Comparison of ENCODE assay signal across 22 cellular contexts in genomic region chr5:169904568-169904967, GRCh38.
DNase-seq lines count a peak whose midpoint lies in the region; ATAC-seq, FAIRE-seq and TF ChIP-seq lines count a peak whose summit lies in the region.
"Had no signal": no experiment of that assay in that cellular context is flagged by ENCODE, and none has a peak within 500 bp of the region (broad histone marks: within the 10 kb centered on the region; RNA-seq: fewer than 3 reads in every experiment).

No MANE protein-coding gene starts in this region.

- peaks cover 2% of the 10 kb centered on the region for H3K27me3 Mint-ChIP-seq in neural progenitor cell (ENCODE audit: insufficient read depth, low read depth)

- H3K27ac ChIP-seq in SK-N-SH (ENCODE audit: low read depth in 2 of 2, low read length in 1 of 2) (no peak overlapping the region), Panc1 (ENCODE audit: low read length) (no peak overlapping the region), neural progenitor cell (peak overlapping the region; percentile 65), kidney (ENCODE audit: low read depth in 2 of 2, low read length in 2 of 2) (no peak overlapping the region)
- H3K27ac ChIP-seq: GM23248, SJSA1 had no signal

- H3K79me2 ChIP-seq in SK-N-SH (ENCODE audit: insufficient read depth), result peaks cover 12% of the 10 kb centered on the region; the same call in 1 of the 2 replicates
- no peaks in the 10 kb centered on the region for H3K79me2 ChIP-seq in neural progenitor cell (ENCODE audit: low read depth)

- no peaks in the 10 kb centered on the region for H3K9me3 Mint-ChIP-seq in neural progenitor cell
- H3K9me3 Mint-ChIP-seq: CD14-positive monocyte, H9 had no signal

- no peak overlapping the region for H3K27ac Mint-ChIP-seq in neural progenitor cell
- H3K27ac Mint-ChIP-seq: H9 had no signal

- H3K9ac ChIP-seq in SK-N-SH (no peak overlapping the region), neural progenitor cell (no peak overlapping the region), kidney (ENCODE audit: low read length in 2 of 2) (no peak overlapping the region)
- H3K9ac ChIP-seq: GM23248 had no signal

- intact Hi-C loops in Panc1 (cut with micrococcal nuclease; ENCODE audit: unreplicated experiment) (no loop called here), kidney (cut with DNase I) (no loop called here)

- no peaks in the 10 kb centered on the region for H3K9me3 ChIP-seq in SK-N-SH
- no peaks in the 10 kb centered on the region for H3K9me3 ChIP-seq in Panc1 (ENCODE audit: control insufficient read depth, insufficient read depth, low read depth, low read length)
- no peaks in the 10 kb centered on the region for H3K9me3 ChIP-seq in neural progenitor cell (ENCODE audit: low read depth)
- H3K9me3 ChIP-seq in kidney (ENCODE audit: control insufficient read depth in 1 of 2, low read length in 2 of 2), result no peaks in the 10 kb centered on the region
- H3K9me3 ChIP-seq in BE2C, result no peaks in the 10 kb centered on the region
- H3K9me3 ChIP-seq: SJSA1 had no signal

- H3K4me3 ChIP-seq in SK-N-SH (ENCODE audit: low read depth in 2 of 2, low read length in 1 of 2) (no peak overlapping the region), Panc1 (ENCODE audit: low read depth in 2 of 2, low read length in 2 of 2) (no peak overlapping the region), neural progenitor cell (no peak overlapping the region), kidney (ENCODE audit: low read length in 2 of 2) (no peak overlapping the region), BE2C (ENCODE audit: low read depth, low read length) (no peak overlapping the region)
- H3K4me3 ChIP-seq: GM23248, SJSA1 had no signal

- H3F3A ChIP-seq in SK-N-SH (replicated peaks; ENCODE audit: insufficient read depth) (no peaks in the 10 kb centered on the region), neural progenitor cell (ENCODE audit: low read depth) (peaks cover 9% of the 10 kb centered on the region)

- BruUV-seq in Panc1 (replicated peaks; lab: Mats Ljungman, UMichigan), result no TSS peak

- ATAC-seq in SK-N-SH treated with all-trans-retinoic acid at 6 μM for 48 hours (peak; percentile 20; the same call in 1 of the 3 replicates), Panc1 (0 out of 2 replicates have a peak, but pooled peaks have one; percentile 38), GM18858 (IDR thresholded peaks at IDR 0.05; ENCODE audit: unreplicated experiment) (no peak), esophagus mucosa (no peak)
- ATAC-seq: Right ventricle myocardium inferior had no signal

- H3K36me3 ChIP-seq in SK-N-SH (replicated peaks in 1 of 2; ENCODE audit: control insufficient read depth in 1 of 2, insufficient read depth in 2 of 2, low read length in 1 of 2) (peaks cover 0 to 10% of the 10 kb centered on the region in 2 experiments), Panc1 (ENCODE audit: control insufficient read depth, insufficient read depth, low read length) (no peaks in the 10 kb centered on the region), neural progenitor cell (no peaks in the 10 kb centered on the region), kidney (ENCODE audit: control insufficient read depth in 1 of 2, insufficient read depth in 2 of 2, low read length in 2 of 2) (no peaks in the 10 kb centered on the region), BE2C (no peaks in the 10 kb centered on the region)
- H3K36me3 ChIP-seq: SJSA1 had no signal

- H3K36me3 Mint-ChIP-seq in neural progenitor cell, result no peaks in the 10 kb centered on the region

- TF ChIP-seq CTCF in SK-N-SH (IDR thresholded peaks at IDR 0.05) (no peak), Panc1 (IDR thresholded peaks at IDR 0.05) (no peak), neural progenitor cell (IDR thresholded peaks at IDR 0.05) (no peak), kidney (IDR thresholded peaks at IDR 0.05; ENCODE audit: borderline replicate concordance, extremely low read depth, insufficient read depth) (no peak), BE2C (IDR thresholded peaks at IDR 0.05; ENCODE audit: low read depth, low read length) (no peak)

- POLR2A ChIA-PET in SK-N-SH (lab: Yijun Ruan, JAX) (no interaction called here), Panc1 (lab: Charles Lee) (no interaction called here)

- in situ Hi-C loops in Panc1 (cut with HindIII; ENCODE audit: low pct_unique_long_range_greater_than_20kb, low sequenced_read_pairs), result no loop called here

- DNase-seq in SK-N-SH (no peak), Panc1 (ENCODE audit: low read depth, low spot score) (no peak), neural progenitor cell (ENCODE audit: low spot score) (peak; percentile 59), kidney (no peak), BE2C (no peak)
- DNase-seq: 8988T, AML-193, H9, KG1, NCI-H1105, NCI-H146, NCI-H2029 treated with DMSO at 0.1 percent for 48 hours, NCI-H524, OCI-M1 had no signal

- no peak overlapping the region for H3K4me2 ChIP-seq in SK-N-SH
- H3K4me2 ChIP-seq in neural progenitor cell, result peak overlapping the region; percentile 31

- WGBS in SK-N-SH (ENCODE audit: low lambda C conversion rate), result 91% methylated on average over 7 of the region's 7 CpGs

- TF ChIP-seq RAD21 in SK-N-SH (IDR thresholded peaks at IDR 0.05; ENCODE audit: low read length), result no peak

- H4K20me1 ChIP-seq in SK-N-SH (ENCODE audit: insufficient read depth) (no peaks in the 10 kb centered on the region), neural progenitor cell (ENCODE audit: low read depth) (no peaks in the 10 kb centered on the region)

- TF ChIP-seq EP300 in SK-N-SH (IDR thresholded peaks at IDR 0.05; ENCODE audit: borderline replicate concordance in 1 of 2, low read depth in 1 of 2, low read length in 1 of 2), result no peak

- peaks cover 2% of the 10 kb centered on the region for H3K4me1 Mint-ChIP-seq in neural progenitor cell

- no peak overlapping the region for H3K4me3 Mint-ChIP-seq in neural progenitor cell
- H3K4me3 Mint-ChIP-seq: CD14-positive monocyte, H9 had no signal

- CTCF ChIA-PET in SK-N-SH (lab: Yijun Ruan, JAX) (interaction anchor here (3.1 kb wide), 1 partner anchor 76 kb away, joined by 18 read pairs; the partner anchor contains the start of gene INSYN2B), Panc1 (lab: Charles Lee) (interaction anchor here (0.6 kb wide), 1 partner anchor 384 kb away, joined by 4 read pairs; no protein-coding TSS in a partner anchor)

- H3K27me3 ChIP-seq in SK-N-SH (ENCODE audit: insufficient read depth) (no peaks in the 10 kb centered on the region), Panc1 (ENCODE audit: control insufficient read depth, insufficient read depth, low read length) (no peaks in the 10 kb centered on the region), neural progenitor cell (no peaks in the 10 kb centered on the region), BE2C (no peaks in the 10 kb centered on the region)
- H3K27me3 ChIP-seq: SJSA1 had no signal

- H2AFZ ChIP-seq in SK-N-SH (ENCODE audit: low read depth) (no peak overlapping the region), neural progenitor cell (replicated peaks) (peak overlapping the region; percentile 83)
- H2AFZ ChIP-seq: GM23248 had no signal

- no peak for FAIRE-seq in kidney (lab: Jason Lieb, UNC)
- FAIRE-seq: D721Med had no signal

- H3K4me1 ChIP-seq in SK-N-SH (ENCODE audit: control insufficient read depth in 1 of 2, insufficient read depth in 2 of 2, low read depth in 1 of 2, low read length in 1 of 2), result peaks cover 0 to 10% of the 10 kb centered on the region in 2 experiments; a peak in 2 of 4 replicates
- H3K4me1 ChIP-seq in Panc1 (ENCODE audit: control insufficient read depth, insufficient read depth, low read length), result no peaks in the 10 kb centered on the region
- H3K4me1 ChIP-seq in neural progenitor cell, result peaks cover 21% of the 10 kb centered on the region
- H3K4me1 ChIP-seq in kidney (ENCODE audit: control insufficient read depth in 1 of 2, insufficient read depth in 1 of 2, low read depth in 1 of 2, low read length in 2 of 2), result no peaks in the 10 kb centered on the region
- H3K4me1 ChIP-seq in BE2C, result no peaks in the 10 kb centered on the region
- H3K4me1 ChIP-seq: SJSA1 had no signal

- H3K9me2 ChIP-seq in SK-N-SH, result no peaks in the 10 kb centered on the region

TF ChIP-seq in SK-N-SH, 30 proteins besides CTCF, POLR2A, EP300 and RAD21 (continues in another document):
- TF ChIP-seq TCF12 (IDR thresholded peaks at IDR 0.05) (no peak), NFIC (IDR thresholded peaks at IDR 0.05; ENCODE audit: borderline replicate concordance) (no peak), EZH2phosphoT487 (IDR thresholded peaks at IDR 0.05; ENCODE audit: borderline replicate concordance, low read depth) (no peak), MEF2A (IDR thresholded peaks at IDR 0.05; ENCODE audit: borderline replicate concordance, low read depth) (no peak), USF2 (IDR thresholded peaks at IDR 0.05; ENCODE audit: borderline replicate concordance, low read depth, low read length) (no peak), SIN3A (IDR thresholded peaks at IDR 0.05; ENCODE audit: borderline replicate concordance, low read depth, low read length) (no peak), TEAD4 (IDR thresholded peaks at IDR 0.05; ENCODE audit: borderline replicate concordance, insufficient read depth) (no peak)

Comparison
In these comparisons a context has a peak if more than half of its experiments do, and no peak if none do; other contexts are left out.
1. ATAC-seq: peak in SK-N-SH treated with all-trans-retinoic acid at 6 μM for 48 hours (single experiment) and Panc1 (single experiment); none in GM18858 (single experiment) and esophagus mucosa (single experiment).